In genomic region chr6:12339022-12339421, GRCh38 we compare ENCODE assay signal across 26 cellular contexts.
"Had no signal": no experiment of that assay in that cellular context is flagged by ENCODE, and none has a peak within 500 bp of the region (broad histone marks: within the 10 kb centered on the region; RNA-seq: fewer than 3 reads in every experiment).

No MANE protein-coding gene starts in this region.

- H3K36me3 Mint-ChIP-seq: mesothelial cell of epicardium, natural killer cell had no signal

- H3K4me1 Mint-ChIP-seq: natural killer cell; stimulated activated naive CD8-positive, alpha-beta T cell treated with anti-CD3 and anti-CD28 coated beads, Interleukin-15, amount 100 ng/mL, for 72 hours had no signal

- H3K4me3 Mint-ChIP-seq: dendritic cell treated with granulocyte-macrophage colony-stimulating factor and Interleukin-4, amounts not matched to agents 40 ng/mL and 50 ng/mL, for 4 days; endodermal cell; mesothelial cell of epicardium; natural killer cell; stimulated activated naive CD8-positive, alpha-beta T cell treated with anti-CD3 and anti-CD28 coated beads, Interleukin-15, amount 100 ng/mL, for 72 hours had no signal

- ATAC-seq: esophagus mucosa; gastrocnemius medialis; heart left ventricle; natural killer cell; psoas muscle; right cardiac atrium; stimulated activated naive CD8-positive, alpha-beta T cell treated with anti-CD3 and anti-CD28 coated beads, Interleukin-15, amount 100 ng/mL, for 72 hours had no signal

- H3K9me3 ChIP-seq: gastrocnemius medialis, heart left ventricle, ovary, psoas muscle, suprapubic skin, vagina had no signal

- H3K36me3 ChIP-seq: gastrocnemius medialis, heart left ventricle, ovary, suprapubic skin, vagina had no signal

- H3K27ac ChIP-seq: epithelial cell of prostate, gastrocnemius medialis, heart left ventricle, ovary, psoas muscle, suprapubic skin, vagina had no signal

- H3K27ac Mint-ChIP-seq: dendritic cell treated with granulocyte-macrophage colony-stimulating factor and Interleukin-4, amounts not matched to agents 40 ng/mL and 50 ng/mL, for 4 days; endodermal cell; mesothelial cell of epicardium; natural killer cell; stimulated activated naive CD8-positive, alpha-beta T cell treated with anti-CD3 and anti-CD28 coated beads, Interleukin-15, amount 100 ng/mL, for 72 hours had no signal

- H3K9me3 Mint-ChIP-seq: dendritic cell treated with granulocyte-macrophage colony-stimulating factor and Interleukin-4, amounts not matched to agents 40 ng/mL and 50 ng/mL, for 4 days; endodermal cell; mesothelial cell of epicardium; natural killer cell; stimulated activated naive CD8-positive, alpha-beta T cell treated with anti-CD3 and anti-CD28 coated beads, Interleukin-15, amount 100 ng/mL, for 72 hours had no signal

- H3K27me3 ChIP-seq: heart left ventricle, ovary, suprapubic skin, vagina had no signal

- H3K4me3 ChIP-seq: gastrocnemius medialis, heart left ventricle, ovary, psoas muscle, skin epidermis, suprapubic skin, vagina had no signal

- H3K4me1 ChIP-seq: gastrocnemius medialis, heart left ventricle, psoas muscle, suprapubic skin, vagina had no signal

- DNase-seq: effector CD8-positive, alpha-beta T cell; endodermal cell; foreskin fibroblast; gastrocnemius medialis; heart left ventricle; hippocampal formation; mesenchymal stem cell; natural killer cell; occipital lobe; ovary; posterior cingulate gyrus; psoas muscle; right cardiac atrium; stimulated activated CD4-positive, alpha-beta T cell treated with anti-CD3 and anti-CD28 coated beads, Interleukin-1b, Interleukin-23, amount 100 ng/mL, for 48 hours; stimulated activated CD4-positive, alpha-beta T cell treated with anti-CD3 and anti-CD28 coated beads, Interleukin-4, amount 100 ng/mL, for 1 hour; stimulated activated CD8-positive, alpha-beta memory T cell treated with anti-CD3 and anti-CD28 coated beads, Interleukin-4, amount 100 ng/mL, for 48 hours; stimulated activated naive CD4-positive, alpha-beta T cell; stimulated activated naive CD8-positive, alpha-beta T cell treated with anti-CD3 and anti-CD28 coated beads, Interleukin-15, amount 100 ng/mL, for 72 hours; trophoblast cell had no signal
